Comparison of ENCODE assay signal across 24 cellular contexts in the genomic region with DNA sequence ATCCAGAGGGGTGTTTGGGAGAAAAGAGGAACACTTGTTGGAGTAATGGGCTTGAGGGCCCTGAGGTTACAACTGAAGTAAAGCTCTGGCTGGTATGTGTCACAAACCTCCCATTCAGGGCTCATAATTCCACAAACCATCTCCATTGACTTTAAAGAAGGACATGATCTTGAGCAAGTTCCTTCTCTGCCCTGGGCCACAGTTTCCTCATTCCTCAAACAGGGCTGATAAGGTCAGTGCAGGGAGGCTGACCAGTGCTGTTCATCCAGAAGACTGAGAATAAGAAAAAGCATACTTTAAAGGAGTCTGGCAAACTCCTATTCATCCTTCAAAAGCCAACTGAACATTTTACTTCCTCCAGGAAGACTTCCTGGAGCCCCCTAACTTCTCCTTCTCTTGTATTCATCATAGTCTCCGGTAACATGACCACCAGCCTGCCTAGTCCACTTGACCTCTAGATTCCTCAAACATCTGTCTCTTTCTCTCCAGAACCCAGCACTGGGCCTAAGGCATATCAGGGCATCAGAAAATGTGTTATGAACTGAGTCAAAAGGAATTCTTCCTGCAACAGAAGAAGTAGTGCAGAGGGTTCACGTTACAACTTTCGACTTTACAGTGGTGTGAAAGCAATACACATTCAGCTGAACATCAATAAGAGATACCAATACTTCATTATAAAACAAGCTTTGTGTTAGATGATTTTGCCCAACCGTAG. TPM values are rescaled to one million over a fixed set of nuclear protein-coding genes. Genes with fewer than 3 reads are reported as not detected.
"Had no signal": no experiment of that assay in that cellular context is flagged by ENCODE, and none has a peak within 500 bp of the region (broad histone marks: within the 10 kb centered on the region; RNA-seq: fewer than 3 reads in every experiment).

No MANE protein-coding gene starts in this region.

- H3K9me3 ChIP-seq: adrenal gland, ascending aorta, gastroesophageal sphincter, spleen, testis, transverse colon had no signal

- H3K4me2 ChIP-seq: hepatocyte had no signal

- H3K36me3 Mint-ChIP-seq: activated CD8-positive, alpha-beta memory T cell treated with anti-CD3 and anti-CD28 coated beads, Interleukin-2, amount 10 ng/mL, durations not matched to agents 7 days and 5 days; activated naive CD8-positive, alpha-beta T cell; brain; memory B cell; natural killer cell had no signal

- H3K4me3 Mint-ChIP-seq: activated B cell treated with CpG ODN at 0.5 μM for 24 hours; activated CD8-positive, alpha-beta memory T cell treated with anti-CD3 and anti-CD28 coated beads, Interleukin-2, amount 10 ng/mL, durations not matched to agents 7 days and 5 days; activated CD8-positive, alpha-beta T cell treated with anti-CD3 and anti-CD28 coated beads, Interleukin-2, amount 10 ng/mL, durations not matched to agents 7 days and 5 days; activated naive CD8-positive, alpha-beta T cell; brain; effector memory CD8-positive, alpha-beta T cell; memory B cell; natural killer cell; T-helper 1 cell treated with Interleukin-12 subunit alpha and Interleukin-12 subunit beta and Interleukin-4 antibody, amounts not matched to agents 30 μg/mL and 1 μg/mL, for 36 hours had no signal

- H3K36me3 ChIP-seq: adrenal gland, ascending aorta, gastroesophageal sphincter, spleen, transverse colon had no signal

- H3K27me3 Mint-ChIP-seq: effector memory CD8-positive, alpha-beta T cell had no signal

- H3K27ac Mint-ChIP-seq: activated B cell treated with CpG ODN at 0.5 μM for 24 hours; activated CD8-positive, alpha-beta memory T cell treated with anti-CD3 and anti-CD28 coated beads, Interleukin-2, amount 10 ng/mL, durations not matched to agents 7 days and 5 days; activated CD8-positive, alpha-beta T cell treated with anti-CD3 and anti-CD28 coated beads, Interleukin-2, amount 10 ng/mL, durations not matched to agents 7 days and 5 days; activated naive CD8-positive, alpha-beta T cell; activated T-helper 2 cell treated with anti-CD3 and anti-CD28 coated beads, Interferon-gamma antibody, Interleukin-2, Interleukin-4, amounts not matched to agents 10 μg/mL and 5 μg/mL and 100 μg/mL, durations not matched to agents 14 hours and 24 hours and 36 hours; brain; effector memory CD8-positive, alpha-beta T cell; memory B cell; natural killer cell; T-helper 1 cell treated with Interleukin-12 subunit alpha and Interleukin-12 subunit beta and Interleukin-4 antibody, amounts not matched to agents 30 μg/mL and 1 μg/mL, for 36 hours had no signal

- H3K27me3 ChIP-seq: adrenal gland, ascending aorta, hepatocyte, testis, transverse colon had no signal

- ATAC-seq: activated CD8-positive, alpha-beta memory T cell treated with anti-CD3 and anti-CD28 coated beads, Interleukin-2, amount 10 ng/mL, durations not matched to agents 7 days and 5 days; activated CD8-positive, alpha-beta T cell treated with anti-CD3 and anti-CD28 coated beads, Interleukin-2, amount 10 ng/mL, durations not matched to agents 7 days and 5 days; effector memory CD8-positive, alpha-beta T cell; gastroesophageal sphincter; left cardiac atrium; natural killer cell had no signal

- H3K79me2 ChIP-seq: hepatocyte had no signal

- H3K27ac ChIP-seq: adrenal gland, gastroesophageal sphincter, hepatocyte, spleen, testis, transverse colon had no signal

- H3K9me3 Mint-ChIP-seq: activated B cell treated with CpG ODN at 0.5 μM for 24 hours; activated T-helper 2 cell treated with anti-CD3 and anti-CD28 coated beads, Interferon-gamma antibody, Interleukin-2, Interleukin-4, amounts not matched to agents 10 μg/mL and 5 μg/mL and 100 μg/mL, durations not matched to agents 14 hours and 24 hours and 36 hours; memory B cell; T-helper 1 cell treated with Interleukin-12 subunit alpha and Interleukin-12 subunit beta and Interleukin-4 antibody, amounts not matched to agents 30 μg/mL and 1 μg/mL, for 36 hours had no signal

- H3K4me1 Mint-ChIP-seq: activated B cell treated with CpG ODN at 0.5 μM for 24 hours; activated CD8-positive, alpha-beta memory T cell treated with anti-CD3 and anti-CD28 coated beads, Interleukin-2, amount 10 ng/mL, durations not matched to agents 7 days and 5 days; natural killer cell had no signal

- DNase-seq: activated B cell treated with CpG ODN at 0.5 μM for 24 hours; activated CD8-positive, alpha-beta memory T cell treated with anti-CD3 and anti-CD28 coated beads, Interleukin-2, amount 10 ng/mL, durations not matched to agents 7 days and 5 days; activated CD8-positive, alpha-beta T cell treated with anti-CD3 and anti-CD28 coated beads, Interleukin-2, amount 10 ng/mL, durations not matched to agents 7 days and 5 days; activated naive CD4-positive, alpha-beta T cell treated with Interleukin-2 at 50 U/mL for 16 hours; activated T-cell treated with anti-CD3 and anti-CD28 coated beads, Interleukin-2, amount 50 U/mL, for 48 hours; adrenal gland; cortex of kidney; effector memory CD8-positive, alpha-beta T cell; left cardiac atrium; natural killer cell; right cardiac atrium; spleen; stimulated activated naive CD4-positive, alpha-beta T cell; T-helper 9 cell; testis; transverse colon had no signal

- H3K4me3 ChIP-seq: adrenal gland, ascending aorta, gastroesophageal sphincter, hepatocyte, spleen, testis, transverse colon had no signal

- H3K4me1 ChIP-seq: adrenal gland, gastroesophageal sphincter, spleen, testis had no signal

- H2AFZ ChIP-seq: hepatocyte had no signal

RNA-seq across cellular contexts. Expression of gene PTPN3, which starts 20.7 kb away (rescaled TPM):
- total RNA-seq: natural killer cell had no signal
